7 cellular contexts compared by ENCODE assay signal in the genomic region with DNA sequence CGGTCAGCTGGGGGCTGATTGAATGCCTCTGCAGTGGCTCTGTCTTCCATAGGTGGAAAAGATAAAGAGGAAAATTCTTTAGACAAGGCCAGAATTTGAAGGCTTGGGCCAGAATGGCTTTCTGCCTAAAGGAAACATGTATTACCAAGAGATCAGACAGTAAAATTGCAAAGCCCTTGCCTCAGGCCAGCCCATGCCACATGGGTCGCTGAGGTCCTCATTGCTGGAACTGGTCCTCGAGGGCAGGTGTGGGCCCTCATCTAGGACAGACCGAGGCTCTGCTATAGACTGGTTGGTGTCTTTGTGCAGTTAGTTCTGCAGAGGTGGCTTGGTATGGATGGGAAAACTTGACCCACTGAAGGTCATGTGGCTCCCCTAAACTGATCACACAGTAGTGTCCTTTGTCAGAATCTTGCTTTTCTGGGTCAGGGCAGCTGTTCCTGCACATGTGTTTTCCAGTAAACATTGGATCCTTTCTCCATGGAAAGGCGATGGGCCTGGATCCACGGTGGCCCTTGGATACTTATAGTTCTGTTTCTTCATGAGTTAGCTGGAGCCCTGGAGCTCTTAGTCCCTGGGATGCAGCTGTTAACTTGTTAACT.
"Had no signal": no experiment of that assay in that cellular context is flagged by ENCODE, and none has a peak within 500 bp of the region (broad histone marks: within the 10 kb centered on the region; RNA-seq: fewer than 3 reads in every experiment).

No MANE protein-coding gene starts in this region.

- H3K9me3 ChIP-seq: HAP-1 had no signal

- H3K4me2 ChIP-seq: GM23338 had no signal

- H3K27ac ChIP-seq: HL-60 had no signal

- FAIRE-seq: HepG2 had no signal

- H2AFZ ChIP-seq: GM23338 had no signal

- DNase-seq: H7, HFFc6 had no signal

- ATAC-seq: GM23338, HCT116, HepG2 had no signal

- H3K36me3 ChIP-seq: HAP-1 had no signal

- H3K4me3 ChIP-seq: GM23338, HAP-1 had no signal
